In the genomic region with DNA sequence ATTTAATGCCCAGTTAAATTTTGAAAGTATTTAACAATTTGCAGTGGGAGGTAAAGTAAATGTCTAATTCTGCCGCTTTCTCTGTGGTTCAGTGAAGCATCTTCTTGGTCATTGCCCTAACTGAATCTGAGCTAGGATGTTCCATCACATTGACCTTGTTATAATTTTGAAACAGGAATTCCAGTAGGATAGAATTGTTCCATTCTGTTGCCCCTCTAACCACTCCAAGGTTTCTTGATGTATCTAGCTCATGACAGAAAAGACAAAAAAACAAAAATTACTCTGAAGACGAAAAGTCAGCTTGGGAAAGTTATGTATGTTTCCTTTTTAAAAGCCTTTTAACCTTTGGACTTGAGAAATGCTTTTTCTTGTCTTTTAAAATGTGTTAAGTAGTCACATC, we compare ENCODE assay signal across 9 cellular contexts.
"Had no signal": no experiment of that assay in that cellular context is flagged by ENCODE, and none has a peak within 500 bp of the region (broad histone marks: within the 10 kb centered on the region; RNA-seq: fewer than 3 reads in every experiment).

No MANE protein-coding gene starts in this region.

- H3K9me3 Mint-ChIP-seq: GM23338, H9 had no signal

- H3K27me3 Mint-ChIP-seq: IgD-negative memory B cell had no signal

- H3K27ac Mint-ChIP-seq: GM23338, H9, IgD-negative memory B cell had no signal

- H3K4me1 Mint-ChIP-seq: IgD-negative memory B cell had no signal

- H3K9ac ChIP-seq: KMS-11 had no signal

- H3K4me3 Mint-ChIP-seq: GM23338, H9, IgD-negative memory B cell had no signal

- DNase-seq: H9, HCEC 1CT had no signal

- ATAC-seq: HepG2 had no signal

- H3K27ac ChIP-seq: KMS-11 had no signal

- FAIRE-seq: H1, H54, HepG2, HTR-8/SVneo had no signal

- H3K4me2 ChIP-seq: KMS-11 had no signal

- H3K4me3 ChIP-seq: GM23338 had no signal
